1 cellular context compared by ENCODE assay signal in the genomic region with DNA sequence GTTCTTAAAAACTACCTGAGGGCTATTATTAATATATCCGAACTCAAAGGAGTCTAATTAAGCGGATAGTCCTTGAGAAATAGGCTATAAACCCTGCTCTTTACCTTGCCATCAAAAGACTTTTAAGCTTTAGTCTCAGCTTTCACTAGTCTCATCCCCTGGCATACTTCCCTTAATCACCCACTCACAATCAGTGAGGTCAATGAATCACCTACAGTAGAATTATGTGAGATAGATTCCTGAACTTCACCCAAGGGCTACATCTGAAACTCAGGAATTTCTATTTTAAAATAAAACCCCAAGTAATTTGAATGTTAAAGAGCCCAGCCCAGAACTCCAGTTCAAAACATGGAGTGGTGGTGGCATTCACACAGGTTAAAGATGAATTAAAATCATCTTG.
TF ChIP-seq lines count a peak whose summit lies in the region.

No MANE protein-coding gene starts in this region.

TF ChIP-seq in GM23338, 12 proteins besides CTCF, POLR2A, EP300 and RAD21 (continued from another document):
- TF ChIP-seq, protein P1, sequence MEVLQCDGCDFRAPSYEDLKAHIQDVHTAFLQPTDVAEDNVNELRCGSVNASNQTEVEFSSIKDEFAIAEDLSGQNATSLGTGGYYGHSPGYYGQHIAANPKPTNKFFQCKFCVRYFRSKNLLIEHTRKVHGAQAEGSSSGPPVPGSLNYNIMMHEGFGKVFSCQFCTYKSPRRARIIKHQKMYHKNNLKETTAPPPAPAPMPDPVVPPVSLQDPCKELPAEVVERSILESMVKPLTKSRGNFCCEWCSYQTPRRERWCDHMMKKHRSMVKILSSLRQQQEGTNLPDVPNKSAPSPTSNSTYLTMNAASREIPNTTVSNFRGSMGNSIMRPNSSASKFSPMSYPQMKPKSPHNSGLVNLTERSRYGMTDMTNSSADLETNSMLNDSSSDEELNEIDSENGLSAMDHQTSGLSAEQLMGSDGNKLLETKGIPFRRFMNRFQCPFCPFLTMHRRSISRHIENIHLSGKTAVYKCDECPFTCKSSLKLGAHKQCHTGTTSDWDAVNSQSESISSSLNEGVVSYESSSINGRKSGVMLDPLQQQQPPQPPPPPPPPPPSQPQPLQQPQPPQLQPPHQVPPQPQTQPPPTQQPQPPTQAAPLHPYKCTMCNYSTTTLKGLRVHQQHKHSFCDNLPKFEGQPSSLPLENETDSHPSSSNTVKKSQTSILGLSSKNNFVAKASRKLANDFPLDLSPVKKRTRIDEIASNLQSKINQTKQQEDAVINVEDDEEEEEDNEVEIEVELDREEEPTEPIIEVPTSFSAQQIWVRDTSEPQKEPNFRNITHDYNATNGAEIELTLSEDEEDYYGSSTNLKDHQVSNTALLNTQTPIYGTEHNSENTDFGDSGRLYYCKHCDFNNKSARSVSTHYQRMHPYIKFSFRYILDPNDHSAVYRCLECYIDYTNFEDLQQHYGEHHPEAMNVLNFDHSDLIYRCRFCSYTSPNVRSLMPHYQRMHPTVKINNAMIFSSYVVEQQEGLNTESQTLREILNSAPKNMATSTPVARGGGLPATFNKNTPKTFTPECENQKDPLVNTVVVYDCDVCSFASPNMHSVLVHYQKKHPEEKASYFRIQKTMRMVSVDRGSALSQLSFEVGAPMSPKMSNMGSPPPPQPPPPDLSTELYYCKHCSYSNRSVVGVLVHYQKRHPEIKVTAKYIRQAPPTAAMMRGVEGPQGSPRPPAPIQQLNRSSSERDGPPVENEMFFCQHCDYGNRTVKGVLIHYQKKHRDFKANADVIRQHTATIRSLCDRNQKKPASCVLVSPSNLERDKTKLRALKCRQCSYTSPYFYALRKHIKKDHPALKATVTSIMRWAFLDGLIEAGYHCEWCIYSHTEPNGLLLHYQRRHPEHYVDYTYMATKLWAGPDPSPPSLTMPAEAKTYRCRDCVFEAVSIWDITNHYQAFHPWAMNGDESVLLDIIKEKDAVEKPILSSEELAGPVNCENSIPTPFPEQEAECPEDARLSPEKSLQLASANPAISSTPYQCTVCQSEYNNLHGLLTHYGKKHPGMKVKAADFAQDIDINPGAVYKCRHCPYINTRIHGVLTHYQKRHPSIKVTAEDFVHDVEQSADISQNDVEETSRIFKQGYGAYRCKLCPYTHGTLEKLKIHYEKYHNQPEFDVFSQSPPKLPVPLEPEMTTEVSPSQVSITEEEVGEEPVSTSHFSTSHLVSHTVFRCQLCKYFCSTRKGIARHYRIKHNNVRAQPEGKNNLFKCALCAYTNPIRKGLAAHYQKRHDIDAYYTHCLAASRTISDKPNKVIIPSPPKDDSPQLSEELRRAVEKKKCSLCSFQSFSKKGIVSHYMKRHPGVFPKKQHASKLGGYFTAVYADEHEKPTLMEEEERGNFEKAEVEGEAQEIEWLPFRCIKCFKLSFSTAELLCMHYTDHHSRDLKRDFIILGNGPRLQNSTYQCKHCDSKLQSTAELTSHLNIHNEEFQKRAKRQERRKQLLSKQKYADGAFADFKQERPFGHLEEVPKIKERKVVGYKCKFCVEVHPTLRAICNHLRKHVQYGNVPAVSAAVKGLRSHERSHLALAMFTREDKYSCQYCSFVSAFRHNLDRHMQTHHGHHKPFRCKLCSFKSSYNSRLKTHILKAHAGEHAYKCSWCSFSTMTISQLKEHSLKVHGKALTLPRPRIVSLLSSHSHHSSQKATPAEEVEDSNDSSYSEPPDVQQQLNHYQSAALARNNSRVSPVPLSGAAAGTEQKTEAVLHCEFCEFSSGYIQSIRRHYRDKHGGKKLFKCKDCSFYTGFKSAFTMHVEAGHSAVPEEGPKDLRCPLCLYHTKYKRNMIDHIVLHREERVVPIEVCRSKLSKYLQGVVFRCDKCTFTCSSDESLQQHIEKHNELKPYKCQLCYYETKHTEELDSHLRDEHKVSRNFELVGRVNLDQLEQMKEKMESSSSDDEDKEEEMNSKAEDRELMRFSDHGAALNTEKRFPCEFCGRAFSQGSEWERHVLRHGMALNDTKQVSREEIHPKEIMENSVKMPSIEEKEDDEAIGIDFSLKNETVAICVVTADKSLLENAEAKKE (CRISPR knock-in tag; IDR thresholded peaks at IDR 0.05), result no peak
- TF ChIP-seq JUNB (IDR thresholded peaks at IDR 0.05; ENCODE audit: unreplicated experiment), result no peak
- no peak for TF ChIP-seq REST (IDR thresholded peaks at IDR 0.05; ENCODE audit: unreplicated experiment)
- no peak for TF ChIP-seq EZH2 (IDR thresholded peaks at IDR 0.05; ENCODE audit: low read depth, unreplicated experiment)
